Comparison of ENCODE assay signal across 2 cellular contexts in genomic region chr7:121323934-121324333, GRCh38.
TF ChIP-seq lines count a peak whose summit lies in the region.

No MANE protein-coding gene starts in this region.

TF ChIP-seq in HEK293, 187 proteins besides CTCF, POLR2A, EP300 and RAD21:
- TF ChIP-seq ZBTB48 (tag by site-specific recombination; IDR thresholded peaks at IDR 0.05) (peak; percentile 66), BCL11A (tag by site-specific recombination; IDR thresholded peaks at IDR 0.05; ENCODE audit: low read depth) (no peak)

TF ChIP-seq in H1, 55 proteins besides CTCF, POLR2A, EP300 and RAD21:
- TF ChIP-seq USF2 (IDR thresholded peaks at IDR 0.05; ENCODE audit: low read length) (no peak), PHF8 (conservative IDR thresholded peaks at IDR 0.05; ENCODE audit: low read depth, low read length) (no peak), NRF1 (IDR thresholded peaks at IDR 0.05; ENCODE audit: low read depth, low read length) (no peak), HDAC6 (IDR thresholded peaks at IDR 0.05; ENCODE audit: low read depth, low read length) (no peak)
- TF ChIP-seq, protein P1, sequence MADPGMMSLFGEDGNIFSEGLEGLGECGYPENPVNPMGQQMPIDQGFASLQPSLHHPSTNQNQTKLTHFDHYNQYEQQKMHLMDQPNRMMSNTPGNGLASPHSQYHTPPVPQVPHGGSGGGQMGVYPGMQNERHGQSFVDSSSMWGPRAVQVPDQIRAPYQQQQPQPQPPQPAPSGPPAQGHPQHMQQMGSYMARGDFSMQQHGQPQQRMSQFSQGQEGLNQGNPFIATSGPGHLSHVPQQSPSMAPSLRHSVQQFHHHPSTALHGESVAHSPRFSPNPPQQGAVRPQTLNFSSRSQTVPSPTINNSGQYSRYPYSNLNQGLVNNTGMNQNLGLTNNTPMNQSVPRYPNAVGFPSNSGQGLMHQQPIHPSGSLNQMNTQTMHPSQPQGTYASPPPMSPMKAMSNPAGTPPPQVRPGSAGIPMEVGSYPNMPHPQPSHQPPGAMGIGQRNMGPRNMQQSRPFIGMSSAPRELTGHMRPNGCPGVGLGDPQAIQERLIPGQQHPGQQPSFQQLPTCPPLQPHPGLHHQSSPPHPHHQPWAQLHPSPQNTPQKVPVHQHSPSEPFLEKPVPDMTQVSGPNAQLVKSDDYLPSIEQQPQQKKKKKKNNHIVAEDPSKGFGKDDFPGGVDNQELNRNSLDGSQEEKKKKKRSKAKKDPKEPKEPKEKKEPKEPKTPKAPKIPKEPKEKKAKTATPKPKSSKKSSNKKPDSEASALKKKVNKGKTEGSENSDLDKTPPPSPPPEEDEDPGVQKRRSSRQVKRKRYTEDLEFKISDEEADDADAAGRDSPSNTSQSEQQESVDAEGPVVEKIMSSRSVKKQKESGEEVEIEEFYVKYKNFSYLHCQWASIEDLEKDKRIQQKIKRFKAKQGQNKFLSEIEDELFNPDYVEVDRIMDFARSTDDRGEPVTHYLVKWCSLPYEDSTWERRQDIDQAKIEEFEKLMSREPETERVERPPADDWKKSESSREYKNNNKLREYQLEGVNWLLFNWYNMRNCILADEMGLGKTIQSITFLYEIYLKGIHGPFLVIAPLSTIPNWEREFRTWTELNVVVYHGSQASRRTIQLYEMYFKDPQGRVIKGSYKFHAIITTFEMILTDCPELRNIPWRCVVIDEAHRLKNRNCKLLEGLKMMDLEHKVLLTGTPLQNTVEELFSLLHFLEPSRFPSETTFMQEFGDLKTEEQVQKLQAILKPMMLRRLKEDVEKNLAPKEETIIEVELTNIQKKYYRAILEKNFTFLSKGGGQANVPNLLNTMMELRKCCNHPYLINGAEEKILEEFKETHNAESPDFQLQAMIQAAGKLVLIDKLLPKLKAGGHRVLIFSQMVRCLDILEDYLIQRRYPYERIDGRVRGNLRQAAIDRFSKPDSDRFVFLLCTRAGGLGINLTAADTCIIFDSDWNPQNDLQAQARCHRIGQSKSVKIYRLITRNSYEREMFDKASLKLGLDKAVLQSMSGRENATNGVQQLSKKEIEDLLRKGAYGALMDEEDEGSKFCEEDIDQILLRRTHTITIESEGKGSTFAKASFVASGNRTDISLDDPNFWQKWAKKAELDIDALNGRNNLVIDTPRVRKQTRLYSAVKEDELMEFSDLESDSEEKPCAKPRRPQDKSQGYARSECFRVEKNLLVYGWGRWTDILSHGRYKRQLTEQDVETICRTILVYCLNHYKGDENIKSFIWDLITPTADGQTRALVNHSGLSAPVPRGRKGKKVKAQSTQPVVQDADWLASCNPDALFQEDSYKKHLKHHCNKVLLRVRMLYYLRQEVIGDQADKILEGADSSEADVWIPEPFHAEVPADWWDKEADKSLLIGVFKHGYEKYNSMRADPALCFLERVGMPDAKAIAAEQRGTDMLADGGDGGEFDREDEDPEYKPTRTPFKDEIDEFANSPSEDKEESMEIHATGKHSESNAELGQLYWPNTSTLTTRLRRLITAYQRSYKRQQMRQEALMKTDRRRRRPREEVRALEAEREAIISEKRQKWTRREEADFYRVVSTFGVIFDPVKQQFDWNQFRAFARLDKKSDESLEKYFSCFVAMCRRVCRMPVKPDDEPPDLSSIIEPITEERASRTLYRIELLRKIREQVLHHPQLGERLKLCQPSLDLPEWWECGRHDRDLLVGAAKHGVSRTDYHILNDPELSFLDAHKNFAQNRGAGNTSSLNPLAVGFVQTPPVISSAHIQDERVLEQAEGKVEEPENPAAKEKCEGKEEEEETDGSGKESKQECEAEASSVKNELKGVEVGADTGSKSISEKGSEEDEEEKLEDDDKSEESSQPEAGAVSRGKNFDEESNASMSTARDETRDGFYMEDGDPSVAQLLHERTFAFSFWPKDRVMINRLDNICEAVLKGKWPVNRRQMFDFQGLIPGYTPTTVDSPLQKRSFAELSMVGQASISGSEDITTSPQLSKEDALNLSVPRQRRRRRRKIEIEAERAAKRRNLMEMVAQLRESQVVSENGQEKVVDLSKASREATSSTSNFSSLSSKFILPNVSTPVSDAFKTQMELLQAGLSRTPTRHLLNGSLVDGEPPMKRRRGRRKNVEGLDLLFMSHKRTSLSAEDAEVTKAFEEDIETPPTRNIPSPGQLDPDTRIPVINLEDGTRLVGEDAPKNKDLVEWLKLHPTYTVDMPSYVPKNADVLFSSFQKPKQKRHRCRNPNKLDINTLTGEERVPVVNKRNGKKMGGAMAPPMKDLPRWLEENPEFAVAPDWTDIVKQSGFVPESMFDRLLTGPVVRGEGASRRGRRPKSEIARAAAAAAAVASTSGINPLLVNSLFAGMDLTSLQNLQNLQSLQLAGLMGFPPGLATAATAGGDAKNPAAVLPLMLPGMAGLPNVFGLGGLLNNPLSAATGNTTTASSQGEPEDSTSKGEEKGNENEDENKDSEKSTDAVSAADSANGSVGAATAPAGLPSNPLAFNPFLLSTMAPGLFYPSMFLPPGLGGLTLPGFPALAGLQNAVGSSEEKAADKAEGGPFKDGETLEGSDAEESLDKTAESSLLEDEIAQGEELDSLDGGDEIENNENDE (IDR thresholded peaks at IDR 0.05; ENCODE audit: insufficient replicate concordance, low read length) = no peak
